In genomic region chr9:122457787-122458186, GRCh38 we compare ENCODE assay signal across 34 cellular contexts. TPM values are rescaled to one million over a fixed set of nuclear protein-coding genes. Genes with fewer than 3 reads are reported as not detected.
"Had no signal": no experiment of that assay in that cellular context is flagged by ENCODE, and none has a peak within 500 bp of the region (broad histone marks: within the 10 kb centered on the region; RNA-seq: fewer than 3 reads in every experiment).

No MANE protein-coding gene starts in this region.

- DNase-seq: natural killer cell; occipital lobe; ovary; posterior cingulate gyrus; psoas muscle; right cardiac atrium; spleen; stimulated activated CD4-positive, alpha-beta T cell treated with anti-CD3 and anti-CD28 coated beads, Interleukin-12 subunit alpha, Interleukin-12 subunit beta, amount 100 ng/mL, for 4 hours; stimulated activated CD4-positive, alpha-beta T cell treated with anti-CD3 and anti-CD28 coated beads, Interleukin-1b, Interleukin-23, amount 100 ng/mL, for 48 hours; stimulated activated CD4-positive, alpha-beta T cell treated with anti-CD3 and anti-CD28 coated beads, Interleukin-4, amount 100 ng/mL, for 1 hour; stimulated activated CD4-positive, alpha-beta T cell treated with anti-CD3 and anti-CD28 coated beads, Interleukin-4, amount 100 ng/mL, for 4 hours; stimulated activated CD8-positive, alpha-beta memory T cell treated with anti-CD3 and anti-CD28 coated beads, Interleukin-4, amount 100 ng/mL, for 48 hours; stimulated activated naive CD4-positive, alpha-beta T cell; stimulated activated naive CD8-positive, alpha-beta T cell treated with anti-CD3 and anti-CD28 coated beads, Interleukin-15, amount 100 ng/mL, for 72 hours; stimulated activated naive CD8-positive, alpha-beta T cell treated with anti-CD3 and anti-CD28 coated beads, Interleukin-15, Interleukin-2, amounts not matched to agents 100 U/mL and 50 U/mL, for 24 hours; substantia nigra; testis; tibial artery; transverse colon; upper lobe of right lung; uterus had no signal

- H2AFZ ChIP-seq: neural progenitor cell, parathyroid adenoma had no signal

- H3K4me1 ChIP-seq: neural progenitor cell, parathyroid adenoma, psoas muscle, spleen, suprapubic skin, testis, tibial artery, transverse colon, upper lobe of right lung, uterus had no signal

- H3K4me3 ChIP-seq: neural progenitor cell, ovary, psoas muscle, skin epidermis, smooth muscle cell, spleen, suprapubic skin, testis, tibial artery, transverse colon, upper lobe of right lung, uterus had no signal

- H3K27ac ChIP-seq: neural progenitor cell, ovary, parathyroid adenoma, psoas muscle, skin epidermis, spleen, suprapubic skin, testis, tibial artery, transverse colon, upper lobe of right lung, uterus had no signal

- H3K9me3 ChIP-seq: ovary, psoas muscle, suprapubic skin, testis, transverse colon, upper lobe of right lung, uterus had no signal

- H3K9ac ChIP-seq: neural progenitor cell, parathyroid adenoma had no signal

- ATAC-seq: natural killer cell; psoas muscle; right cardiac atrium; sciatic nerve; stimulated activated memory B cell treated with anti-CD40 and anti-IgM and Interleukin-4, amounts not matched to agents 10 μg/mL and 1 μg/mL and 100 μg/mL, for 72 hours; stimulated activated naive CD8-positive, alpha-beta T cell treated with anti-CD3 and anti-CD28 coated beads, Interleukin-15, amount 100 ng/mL, for 72 hours; stimulated activated naive CD8-positive, alpha-beta T cell treated with anti-CD3 and anti-CD28 coated beads, Interleukin-15, Interleukin-2, amounts not matched to agents 100 U/mL and 50 U/mL, for 24 hours; upper lobe of right lung had no signal

- H3K36me3 ChIP-seq: neural progenitor cell, ovary, spleen, suprapubic skin, tibial artery, transverse colon, upper lobe of right lung, uterus had no signal

- H3K4me2 ChIP-seq: neural progenitor cell, smooth muscle cell had no signal

- H3K27me3 ChIP-seq: neural progenitor cell, ovary, testis, transverse colon, uterus had no signal

RNA-seq across cellular contexts. Expression of gene OR1J1, which starts 19.9 kb away (rescaled TPM):
- total RNA-seq: natural killer cell, occipital lobe, osteoblast, ovary, progenitor cell of endocrine pancreas, psoas muscle, renal cortical epithelial cell, right cardiac atrium, sciatic nerve, smooth muscle cell, spleen, suprapubic skin, testis, transverse colon, upper lobe of right lung, urinary bladder, uterus had no signal
- polyA plus RNA-seq: neural cell, ovary, psoas muscle, right cardiac atrium, smooth muscle cell, spleen, thymus, urinary bladder had no signal

RNA-seq across cellular contexts. Expression of gene OR1J2, which starts 52.8 kb away (rescaled TPM):
- total RNA-seq: natural killer cell, occipital lobe, osteoblast, ovary, progenitor cell of endocrine pancreas, psoas muscle, renal cortical epithelial cell, right cardiac atrium, sciatic nerve, smooth muscle cell, spleen, suprapubic skin, transverse colon, upper lobe of right lung, urinary bladder, uterus had no signal
- polyA plus RNA-seq: neural cell, ovary, psoas muscle, right cardiac atrium, smooth muscle cell, spleen, thymus, urinary bladder had no signal
